8 cellular contexts compared by ENCODE assay signal in genomic region chr3:101975415-101975814, GRCh38.
ATAC-seq lines count a peak whose summit lies in the region.

No MANE protein-coding gene starts in this region.

- ATAC-seq in GM18498 (IDR thresholded peaks at IDR 0.05; ENCODE audit: unreplicated experiment) (peak; percentile 49), GM18517 (IDR thresholded peaks at IDR 0.05; ENCODE audit: unreplicated experiment) (peak; percentile 38), GM18867 (IDR thresholded peaks at IDR 0.05; ENCODE audit: unreplicated experiment) (peak; percentile 51), GM19328 (IDR thresholded peaks at IDR 0.05; ENCODE audit: unreplicated experiment) (peak; percentile 35), GM21528 (IDR thresholded peaks at IDR 0.05; ENCODE audit: low FRiP score, unreplicated experiment) (peak; percentile 41), HG02798 (IDR thresholded peaks at IDR 0.05; ENCODE audit: poor library complexity, unreplicated experiment) (peak; percentile 46), HG03066 (IDR thresholded peaks at IDR 0.05; ENCODE audit: low read depth, unreplicated experiment) (peak; percentile 33), HG03565 (IDR thresholded peaks at IDR 0.05; ENCODE audit: unreplicated experiment) (peak; percentile 25)

Comparison
In these comparisons a context has a peak if more than half of its experiments do, and no peak if none do; other contexts are left out.
1. Peak in every context shown above with its lines: ATAC-seq.